In genomic region chr13:78201411-78201810, GRCh38 we compare ENCODE assay signal across 14 cellular contexts.
A peak's percentile ranks its signal among the peaks of the same experiment; 100 is the strongest.
DNase-seq lines count a peak whose midpoint lies in the region; ATAC-seq and TF ChIP-seq lines count a peak whose summit lies in the region.
"Had no signal": no experiment of that assay in that cellular context is flagged by ENCODE, and none has a peak within 500 bp of the region (broad histone marks: within the 10 kb centered on the region; RNA-seq: fewer than 3 reads in every experiment).

No MANE protein-coding gene starts in this region.

- DNase-seq in Ammon's horn (ENCODE audit: low spot score) (no peak), RKO (ENCODE audit: low spot score) (no peak), glutamatergic neuron (no peak)
- DNase-seq in NK-92 treated with Interleukin-12 subunit alpha and Interleukin-12 subunit beta, amount 100 ng/mL, for 24 hours (lab: John Stamatoyannopoulos, UW), result no peak
- DNase-seq: activated T-cell treated with anti-CD3 and anti-CD28 coated beads for 4 hours, NCI-H1105, NCI-H446 treated with DMSO at 0.1 percent for 48 hours, PC-3, spleen had no signal

- H3K36me3 Mint-ChIP-seq in glutamatergic neuron (ENCODE audit: unreplicated experiment), result no peaks in the 10 kb centered on the region
- H3K36me3 Mint-ChIP-seq: IgD-negative memory B cell had no signal

- no peaks in the 10 kb centered on the region for H4K20me1 ChIP-seq in BLaER1

- H3K27me3 ChIP-seq in BLaER1, result no peaks in the 10 kb centered on the region

- no peaks in the 10 kb centered on the region for H3K9me3 ChIP-seq in BLaER1
- H3K9me3 ChIP-seq: spleen had no signal

- no peak for TF ChIP-seq CTCF in glutamatergic neuron (IDR thresholded peaks at IDR 0.05; ENCODE audit: partially characterized antibody, unreplicated experiment)

- ATAC-seq in GM18907 (IDR thresholded peaks at IDR 0.05; ENCODE audit: unreplicated experiment) (peak; percentile 62), GM21786 (IDR thresholded peaks at IDR 0.05; ENCODE audit: unreplicated experiment) (peak; percentile 79), HG03342 (IDR thresholded peaks at IDR 0.05; ENCODE audit: unreplicated experiment) (peak; percentile 61)
- ATAC-seq: PC-3 had no signal

- H3K4me1 ChIP-seq in BLaER1, result peaks cover 12% of the 10 kb centered on the region
- H3K4me1 ChIP-seq: spleen had no signal

- H3K9me3 Mint-ChIP-seq in glutamatergic neuron (ENCODE audit: unreplicated experiment), result no peaks in the 10 kb centered on the region
- H3K9me3 Mint-ChIP-seq: IgD-negative memory B cell had no signal

- H3K36me3 ChIP-seq in BLaER1, result no peaks in the 10 kb centered on the region
- H3K36me3 ChIP-seq: spleen had no signal

- H3K9ac ChIP-seq in BLaER1, result no peak overlapping the region

- H3K4me2 ChIP-seq in BLaER1, result peak overlapping the region; percentile 3; the same call in 1 of the 2 replicates

- H3K27ac ChIP-seq in BLaER1, result no peak overlapping the region
- H3K27ac ChIP-seq: spleen had no signal

- no peak overlapping the region for H3K27ac Mint-ChIP-seq in glutamatergic neuron (ENCODE audit: unreplicated experiment)
- H3K27ac Mint-ChIP-seq: IgD-negative memory B cell had no signal

- H3K4me1 Mint-ChIP-seq in glutamatergic neuron (ENCODE audit: low read depth, unreplicated experiment), result peaks cover 19% of the 10 kb centered on the region
- H3K4me1 Mint-ChIP-seq: IgD-negative memory B cell had no signal

- no peaks in the 10 kb centered on the region for H3K27me3 Mint-ChIP-seq in glutamatergic neuron (ENCODE audit: unreplicated experiment)
- H3K27me3 Mint-ChIP-seq: IgD-negative memory B cell had no signal

- H3K4me3 Mint-ChIP-seq in glutamatergic neuron (ENCODE audit: unreplicated experiment), result no peak overlapping the region
- H3K4me3 Mint-ChIP-seq: IgD-negative memory B cell had no signal

- H3K4me3 ChIP-seq in BLaER1, result no peak overlapping the region
- H3K4me3 ChIP-seq: spleen had no signal
